30 cellular contexts compared by ENCODE assay signal in genomic region chr12:112102127-112102526, GRCh38.
"Had no signal": no experiment of that assay in that cellular context is flagged by ENCODE, and none has a peak within 500 bp of the region (broad histone marks: within the 10 kb centered on the region; RNA-seq: fewer than 3 reads in every experiment).

No MANE protein-coding gene starts in this region.

- DNase-seq: activated CD4-positive, alpha-beta memory T cell treated with anti-CD3 and anti-CD28 coated beads for 36 hours; activated CD4-positive, alpha-beta T cell treated with anti-CD3 and anti-CD28 coated beads for 1 hour; activated CD4-positive, alpha-beta T cell treated with anti-CD3 and anti-CD28 coated beads for 48 hours; activated CD4-positive, CD25-positive, alpha-beta regulatory T cell; activated CD8-positive, alpha-beta T cell treated with anti-CD3 and anti-CD28 coated beads, Interleukin-2, amount 10 ng/mL, durations not matched to agents 7 days and 5 days; activated effector memory CD4-positive, alpha-beta T cell treated with anti-CD3 and anti-CD28 coated beads, Interleukin-2, amount 50 U/mL, for 16 hours; activated naive CD4-positive, alpha-beta T cell treated with anti-CD3 and anti-CD28 coated beads for 36 hours; activated T-cell treated with anti-CD3 and anti-CD28 coated beads, Interleukin-2, amount 50 U/mL, for 48 hours; amniotic stem cell; anterior cingulate cortex; brain microvascular endothelial cell; caudate nucleus; cortex of kidney; dermis blood vessel endothelial cell; effector CD4-positive, alpha-beta T cell; effector memory CD8-positive, alpha-beta T cell; esophagus squamous epithelium; foreskin melanocyte; heart right ventricle; T-helper 1 cell; T-helper 17 cell; T1000; WERI-Rb-1 had no signal

- H3K27ac Mint-ChIP-seq: activated CD4-positive, alpha-beta memory T cell treated with anti-CD3 and anti-CD28 coated beads for 36 hours; activated CD8-positive, alpha-beta T cell treated with anti-CD3 and anti-CD28 coated beads, Interleukin-2, amount 10 ng/mL, durations not matched to agents 7 days and 5 days; activated naive CD4-positive, alpha-beta T cell treated with anti-CD3 and anti-CD28 coated beads for 36 hours; activated naive CD8-positive, alpha-beta T cell; activated T-helper 1 cell treated with anti-CD3 and anti-CD28 coated beads, Interleukin-12 subunit alpha, Interleukin-12 subunit beta, Interleukin-2, Interleukin-4 antibody, amounts not matched to agents 30 ng/mL and 10 ng/mL and 1 ng/mL, durations not matched to agents 14 hours and 24 hours and 36 hours; activated T-helper 2 cell treated with anti-CD3 and anti-CD28 coated beads, Interferon-gamma antibody, Interleukin-2, Interleukin-4, amounts not matched to agents 10 μg/mL and 5 μg/mL and 100 μg/mL, durations not matched to agents 14 hours and 24 hours and 36 hours; T-helper 2 cell treated with Interferon-gamma antibody and Interleukin-4, amounts not matched to agents 5 μg/mL and 100 μg/mL, for 36 hours had no signal

- ATAC-seq: activated CD8-positive, alpha-beta T cell treated with anti-CD3 and anti-CD28 coated beads, Interleukin-2, amount 10 ng/mL, durations not matched to agents 7 days and 5 days; effector memory CD8-positive, alpha-beta T cell; gastroesophageal sphincter; heart right ventricle; T-helper 17 cell had no signal

- H3K9me3 ChIP-seq: esophagus squamous epithelium, gastroesophageal sphincter, heart right ventricle had no signal

- H3K27me3 Mint-ChIP-seq: activated CD4-positive, alpha-beta memory T cell treated with anti-CD3 and anti-CD28 coated beads for 36 hours; activated naive CD8-positive, alpha-beta T cell; effector memory CD8-positive, alpha-beta T cell; T-helper 17 cell had no signal

- H3K27ac ChIP-seq: brain microvascular endothelial cell, epithelial cell of prostate, esophagus squamous epithelium, gastroesophageal sphincter, hepatocyte, WERI-Rb-1 had no signal

- H3K27me3 ChIP-seq: brain microvascular endothelial cell, esophagus squamous epithelium, gastroesophageal sphincter, heart right ventricle, hepatocyte had no signal

- H3K4me3 ChIP-seq: esophagus squamous epithelium, gastroesophageal sphincter, heart right ventricle, hepatocyte had no signal

- H3K4me3 Mint-ChIP-seq: activated CD4-positive, alpha-beta memory T cell treated with anti-CD3 and anti-CD28 coated beads for 36 hours; activated CD8-positive, alpha-beta T cell treated with anti-CD3 and anti-CD28 coated beads, Interleukin-2, amount 10 ng/mL, durations not matched to agents 7 days and 5 days; activated naive CD4-positive, alpha-beta T cell treated with anti-CD3 and anti-CD28 coated beads for 36 hours; activated naive CD8-positive, alpha-beta T cell; activated T-helper 1 cell treated with anti-CD3 and anti-CD28 coated beads, Interleukin-12 subunit alpha, Interleukin-12 subunit beta, Interleukin-2, Interleukin-4 antibody, amounts not matched to agents 30 ng/mL and 10 ng/mL and 1 ng/mL, durations not matched to agents 14 hours and 24 hours and 36 hours; effector memory CD8-positive, alpha-beta T cell; T-helper 17 cell; T-helper 2 cell treated with Interferon-gamma antibody and Interleukin-4, amounts not matched to agents 5 μg/mL and 100 μg/mL, for 36 hours had no signal

- H3K9me3 Mint-ChIP-seq: activated CD4-positive, alpha-beta memory T cell treated with anti-CD3 and anti-CD28 coated beads for 36 hours; activated naive CD4-positive, alpha-beta T cell treated with anti-CD3 and anti-CD28 coated beads for 36 hours; activated T-helper 1 cell treated with anti-CD3 and anti-CD28 coated beads, Interleukin-12 subunit alpha, Interleukin-12 subunit beta, Interleukin-2, Interleukin-4 antibody, amounts not matched to agents 30 ng/mL and 10 ng/mL and 1 ng/mL, durations not matched to agents 14 hours and 24 hours and 36 hours; activated T-helper 2 cell treated with anti-CD3 and anti-CD28 coated beads, Interferon-gamma antibody, Interleukin-2, Interleukin-4, amounts not matched to agents 10 μg/mL and 5 μg/mL and 100 μg/mL, durations not matched to agents 14 hours and 24 hours and 36 hours; effector memory CD8-positive, alpha-beta T cell; T-helper 2 cell treated with Interferon-gamma antibody and Interleukin-4, amounts not matched to agents 5 μg/mL and 100 μg/mL, for 36 hours had no signal
